1 cellular context compared by ENCODE assay signal in genomic region chr3:179279294-179279693, GRCh38.
A peak's percentile ranks its signal among the peaks of the same experiment; 100 is the strongest.
TF ChIP-seq lines count a peak whose summit lies in the region.

No MANE protein-coding gene starts in this region.

TF ChIP-seq in K562, 482 proteins besides CTCF, POLR2A, EP300 and RAD21:
- TF ChIP-seq ESRRA (IDR thresholded peaks at IDR 0.05; ENCODE audit: borderline replicate concordance, low read depth): peak; percentile 56
- no peak for TF ChIP-seq CEBPG (CRISPR knock-in tag; IDR thresholded peaks at IDR 0.05)
- peak in 1 of 2 experiments; percentile 69; a peak in 2 of 4 replicates for TF ChIP-seq CEBPG (tag; conservative IDR thresholded peaks at IDR 0.05 in 1 of 2, IDR thresholded peaks at IDR 0.05 in 1 of 2)
- no peak for TF ChIP-seq MTA3 (IDR thresholded peaks at IDR 0.05; ENCODE audit: borderline replicate concordance)
- TF ChIP-seq HDAC1 (IDR thresholded peaks at IDR 0.05): no peak
TF ChIP-seq in K562: peak in this region for 2.
